In genomic region chr11:68471360-68472340, GRCh38 we compare ENCODE assay signal across 8 cellular contexts. TPM values are rescaled to one million over a fixed set of nuclear protein-coding genes. Genes with fewer than 3 reads are reported as not detected.
DNase-seq lines count a peak whose midpoint lies in the region; ATAC-seq, FAIRE-seq and TF ChIP-seq lines count a peak whose summit lies in the region.

No MANE protein-coding gene starts in this region.

- peaks cover 37% of the 10 kb centered on the region for H3K4me1 ChIP-seq in osteoblast (ENCODE audit: insufficient read depth, low read length)

- no peaks in the 10 kb centered on the region for H3K9me3 ChIP-seq in osteoblast (ENCODE audit: low read depth, low read length)

- FAIRE-seq in RCC 7860 (lab: Jason Lieb, UNC): peak; percentile 77

- no peaks in the 10 kb centered on the region for H3K27me3 ChIP-seq in osteoblast (ENCODE audit: insufficient read depth, low read length)

- no peaks in the 10 kb centered on the region for H3K36me3 ChIP-seq in osteoblast (ENCODE audit: insufficient read depth, low read length)

- peaks cover 61% of the 10 kb centered on the region for H4K20me1 ChIP-seq in osteoblast (ENCODE audit: insufficient read depth, low read length)

- H3K79me2 ChIP-seq in osteoblast (ENCODE audit: insufficient read depth, low read length): peaks cover 86% of the 10 kb centered on the region

- H2AFZ ChIP-seq in osteoblast (ENCODE audit: low read length): no peak overlapping the region

- peak overlapping the region; percentile 96 for H3K27ac ChIP-seq in osteoblast (ENCODE audit: low read depth, low read length)

- H3K4me2 ChIP-seq in osteoblast (ENCODE audit: insufficient read depth, low read length): peak overlapping the region; percentile 63

- peak overlapping the region; percentile 29 for H3K4me3 ChIP-seq in osteoblast (ENCODE audit: insufficient read depth, low read length)

- TF ChIP-seq CTCF in osteoblast (IDR thresholded peaks at IDR 0.05; ENCODE audit: extremely low read depth, low read depth, low read length): no peak

- DNase-seq in EH (ENCODE audit: low read depth): peak; percentile 48
- peak; percentile 80 for DNase-seq in RCC 7860 (ENCODE audit: low spot score)
- peak; percentile 96 for DNase-seq in amniotic epithelial cell (ENCODE audit: low read depth)
- peak; percentile 96 for DNase-seq in osteoblast (ENCODE audit: insufficient read length, low spot score, missing footprints)
- no peak for DNase-seq in NCI-H524 treated with DMSO at 0.1 percent for 48 hours (lab: John Stamatoyannopoulos, UW)

- no peak for ATAC-seq in HG03196 (IDR thresholded peaks at IDR 0.05; ENCODE audit: unreplicated experiment)
- no peak for ATAC-seq in GM19467 (IDR thresholded peaks at IDR 0.05; ENCODE audit: unreplicated experiment)
- no peak for ATAC-seq in HG03135 (IDR thresholded peaks at IDR 0.05; ENCODE audit: unreplicated experiment)

RNA-seq across cellular contexts. Expression of gene PPP6R3, which starts 11.1 kb away (rescaled TPM):
- total RNA-seq in osteoblast: 131 and 151 TPM in 2 replicates
